ENCODE assay signal across 22 cellular contexts in genomic region chr1:153395136-153395685, GRCh38. TPM values are rescaled to one million over a fixed set of nuclear protein-coding genes. Genes with fewer than 3 reads are reported as not detected.
DNase-seq lines count a peak whose midpoint lies in the region; ATAC-seq, FAIRE-seq and TF ChIP-seq lines count a peak whose summit lies in the region.
"Had no signal": no experiment of that assay in that cellular context is flagged by ENCODE, and none has a peak within 500 bp of the region (broad histone marks: within the 10 kb centered on the region; RNA-seq: fewer than 3 reads in every experiment).

No MANE protein-coding gene starts in this region.

- DNase-seq in Ammon's horn (ENCODE audit: low spot score), result peak; percentile 40
- DNase-seq in HT1080 (ENCODE audit: low read depth), result peak; percentile 38
- DNase-seq in bronchial epithelial cell (ENCODE audit: low read depth), result peak; percentile 76
- peak; percentile 3 for DNase-seq in iPS-NIHi7 (ENCODE audit: extremely low spot score)
- DNase-seq in nucleus accumbens (lab: John Stamatoyannopoulos, UW), result no peak
- DNase-seq in middle frontal gyrus (ENCODE audit: extremely low spot score, low spot score), result no peak
- DNase-seq: activated gamma-delta T cell, Calu3, GF-D8, immature natural killer cell, IMR-90, mesenchymal stem cell, NCI-H2171, nephron progenitor cell, SHP77 treated with DMSO at 0.1 percent for 48 hours, stomach, uterus had no signal

- TF ChIP-seq CTCF in bronchial epithelial cell (IDR thresholded peaks at IDR 0.05; ENCODE audit: insufficient read depth, low read length, severe bottlenecking), result no peak

- no peak overlapping the region for H3K4me3 ChIP-seq in bronchial epithelial cell (ENCODE audit: low read depth, low read length)
- H3K4me3 ChIP-seq: stomach, uterus had no signal

- no peaks in the 10 kb centered on the region for H3K27me3 ChIP-seq in bronchial epithelial cell (ENCODE audit: control insufficient read depth, insufficient read depth, low read length)
- H3K27me3 ChIP-seq: uterus had no signal

- peak; percentile 70 for FAIRE-seq in bronchial epithelial cell (lab: Jason Lieb, UNC)

- H3K36me3 ChIP-seq in bronchial epithelial cell (ENCODE audit: control insufficient read depth, insufficient read depth, low read length), result no peaks in the 10 kb centered on the region
- H3K36me3 ChIP-seq: stomach, uterus had no signal

- ATAC-seq in GM19035 (IDR thresholded peaks at IDR 0.05; ENCODE audit: unreplicated experiment) (no peak), GM18502 (IDR thresholded peaks at IDR 0.05; ENCODE audit: poor library complexity, unreplicated experiment) (no peak)
- ATAC-seq: activated CD4-positive, CD25-positive, alpha-beta regulatory T cell treated with anti-CD3 and anti-CD28 coated beads, Interleukin-2, amount 50 U/mL, for 24 hours had no signal

RNA-seq across cellular contexts. Expression of gene S100A8, which starts 4.3 kb away (rescaled TPM):
- total RNA-seq in HT1080 (2014; rRNA removed; shearing (Covaris generic)), result not detected in 2 replicates
- polyA plus RNA-seq in HT1080 (2015; cell fraction: cytosol; rRNA removed), result not detected in 2 replicates
- polyA plus RNA-seq in HT1080 (2015; cell fraction: nucleus; rRNA removed), result not detected in 2 replicates
- total RNA-seq in bronchial epithelial cell, result 50.0 and 551 TPM in 2 replicates
- total RNA-seq: Calu3; IMR-90; T-helper 2 cell treated with Interferon-gamma antibody and Interleukin-4, amounts not matched to agents 100 ng/mL and 5 ng/mL, for 36 hours had no signal
- polyA plus RNA-seq: IMR-90 had no signal

RNA-seq across cellular contexts. Expression of gene S100A12, which starts 19.8 kb away (rescaled TPM):
- not detected in 2 replicates for total RNA-seq in HT1080 (2014; rRNA removed; shearing (Covaris generic))
- not detected in 2 replicates for polyA plus RNA-seq in HT1080 (2015; cell fraction: cytosol; rRNA removed)
- polyA plus RNA-seq in HT1080 (2015; cell fraction: nucleus; rRNA removed), result not detected in 2 replicates
- total RNA-seq in bronchial epithelial cell, result 5.5 TPM in 1 of 2 replicates, not detected in the other
- total RNA-seq: Calu3; IMR-90; T-helper 2 cell treated with Interferon-gamma antibody and Interleukin-4, amounts not matched to agents 100 ng/mL and 5 ng/mL, for 36 hours had no signal
- polyA plus RNA-seq: IMR-90 had no signal

RNA-seq across cellular contexts. Expression of gene S100A7A, which starts 21.1 kb away (rescaled TPM):
- not detected in 2 replicates for total RNA-seq in HT1080 (2014; rRNA removed; shearing (Covaris generic))
- not detected in 2 replicates for polyA plus RNA-seq in HT1080 (2015; cell fraction: cytosol; rRNA removed)
- not detected in 2 replicates for polyA plus RNA-seq in HT1080 (2015; cell fraction: nucleus; rRNA removed)
- total RNA-seq in bronchial epithelial cell, result not detected in 2 replicates
- total RNA-seq: Calu3; cerebellum; IMR-90; stomach; T-helper 2 cell treated with Interferon-gamma antibody and Interleukin-4, amounts not matched to agents 100 ng/mL and 5 ng/mL, for 36 hours; uterus had no signal
- polyA plus RNA-seq: immature natural killer cell, IMR-90 had no signal

RNA-seq across cellular contexts. Expression of gene S100A9, which starts 37.6 kb away (rescaled TPM):
- not detected in 2 replicates for total RNA-seq in HT1080 (2014; rRNA removed; shearing (Covaris generic))
- not detected in 2 replicates for polyA plus RNA-seq in HT1080 (2015; cell fraction: cytosol; rRNA removed)
- polyA plus RNA-seq in HT1080 (2015; cell fraction: nucleus; rRNA removed), result not detected in 2 replicates
- total RNA-seq in bronchial epithelial cell, result 735 and 3,796 TPM in 2 replicates
- total RNA-seq: IMR-90; T-helper 2 cell treated with Interferon-gamma antibody and Interleukin-4, amounts not matched to agents 100 ng/mL and 5 ng/mL, for 36 hours had no signal
- polyA plus RNA-seq: IMR-90 had no signal

RNA-seq across cellular contexts. Expression of gene PGLYRP4, which starts 46.6 kb away (rescaled TPM):
- total RNA-seq in HT1080 (2014; rRNA removed; shearing (Covaris generic)), result not detected in 2 replicates
- polyA plus RNA-seq in HT1080 (2015; cell fraction: cytosol; rRNA removed), result not detected in 2 replicates
- not detected in 2 replicates for polyA plus RNA-seq in HT1080 (2015; cell fraction: nucleus; rRNA removed)
- total RNA-seq in bronchial epithelial cell, result 2.0 TPM in 1 of 2 replicates, not detected in the other
- total RNA-seq: cerebellum; IMR-90; stomach; T-helper 2 cell treated with Interferon-gamma antibody and Interleukin-4, amounts not matched to agents 100 ng/mL and 5 ng/mL, for 36 hours; uterus had no signal
- polyA plus RNA-seq: immature natural killer cell, IMR-90 had no signal

Comparison
In these comparisons a context has a peak if more than half of its experiments do, and no peak if none do; other contexts are left out.
1. DNase-seq: peak in Ammon's horn (single experiment), HT1080 (single experiment), bronchial epithelial cell (single experiment) and iPS-NIHi7 (single experiment); none in nucleus accumbens (0 of 56) and middle frontal gyrus (single experiment).
2. RNA of gene S100A8, which starts 4.3 kb away (total RNA-seq): 50.0 to 551 TPM in bronchial epithelial cell; not detected in HT1080; every median in the first group is over 10 times any median in the second.